28 cellular contexts compared by ENCODE assay signal in genomic region chr11:14637868-14638409, GRCh38.
"Had no signal": no experiment of that assay in that cellular context is flagged by ENCODE, and none has a peak within 500 bp of the region (broad histone marks: within the 10 kb centered on the region; RNA-seq: fewer than 3 reads in every experiment).

No MANE protein-coding gene starts in this region.

- H3K4me3 ChIP-seq: esophagus muscularis mucosa, heart left ventricle, pancreas, psoas muscle, right atrium auricular region, spleen, testis, transverse colon had no signal

- DNase-seq: activated CD4-positive, alpha-beta T cell treated with anti-CD3 and anti-CD28 coated beads, Interleukin-2, amount 50 U/mL, for 1 hour; activated CD8-positive, alpha-beta memory T cell treated with anti-CD3 and anti-CD28 coated beads for 24 hours; activated effector memory CD4-positive, alpha-beta T cell treated with anti-CD3 and anti-CD28 coated beads, Interleukin-2, amount 50 U/mL, for 16 hours; activated naive CD4-positive, alpha-beta T cell treated with anti-CD3 and anti-CD28 coated beads, Interleukin-2, amount 10 ng/mL, durations not matched to agents 7 days and 5 days; dermis blood vessel endothelial cell; effector CD4-positive, alpha-beta T cell; foreskin keratinocyte; heart left ventricle; hypothalamus; kidney; left colon; naive B cell; psoas muscle; spleen; T1000; testis; WERI-Rb-1 had no signal

- FAIRE-seq: bronchial epithelial cell, colon, kidney, pancreas had no signal

- H3K4me3 Mint-ChIP-seq: mesothelial cell of epicardium had no signal

- H3K27ac ChIP-seq: foreskin keratinocyte, heart left ventricle, pancreas, psoas muscle, right atrium auricular region, testis, WERI-Rb-1 had no signal

- ATAC-seq: activated CD4-positive, CD25-positive, alpha-beta regulatory T cell treated with anti-CD3 and anti-CD28 coated beads, Interleukin-2, amount 50 U/mL, for 24 hours; foreskin keratinocyte; heart left ventricle; left colon; pancreas; psoas muscle; stimulated activated naive CD8-positive, alpha-beta T cell treated with anti-CD3 and anti-CD28 coated beads, Interleukin-15, Interleukin-2, amounts not matched to agents 100 U/mL and 50 U/mL, for 24 hours had no signal

- H3K36me3 Mint-ChIP-seq: mesothelial cell of epicardium, naive B cell had no signal

- H3K36me3 ChIP-seq: esophagus muscularis mucosa, heart left ventricle, pancreas, right atrium auricular region, spleen, transverse colon, WERI-Rb-1 had no signal

- H3K27me3 Mint-ChIP-seq: activated naive CD4-positive, alpha-beta T cell treated with anti-CD3 and anti-CD28 coated beads, Interleukin-2, amount 10 ng/mL, durations not matched to agents 7 days and 5 days had no signal

- H3K9me3 Mint-ChIP-seq: activated T-helper 1 cell treated with anti-CD3 and anti-CD28 coated beads, Interleukin-12 subunit alpha, Interleukin-12 subunit beta, Interleukin-2, Interleukin-4 antibody, amounts not matched to agents 30 ng/mL and 10 ng/mL and 1 ng/mL, durations not matched to agents 14 hours and 24 hours and 36 hours; immature natural killer cell; mesothelial cell of epicardium; naive B cell had no signal

- H3K4me1 ChIP-seq: foreskin keratinocyte, psoas muscle, testis had no signal

- H3K27ac Mint-ChIP-seq: activated naive CD4-positive, alpha-beta T cell treated with anti-CD3 and anti-CD28 coated beads, Interleukin-2, amount 10 ng/mL, durations not matched to agents 7 days and 5 days; mesothelial cell of epicardium; naive B cell had no signal

- H3K27me3 ChIP-seq: esophagus muscularis mucosa, heart left ventricle, pancreas, right atrium auricular region, testis, transverse colon had no signal
